2 cellular contexts compared by ENCODE assay signal in genomic region chr2:108621087-108621559, GRCh38.
A peak's percentile ranks its signal among the peaks of the same experiment; 100 is the strongest.
TF ChIP-seq lines count a peak whose summit lies in the region.

No MANE protein-coding gene starts in this region.

TF ChIP-seq in HEK293, 187 proteins besides CTCF, POLR2A, EP300 and RAD21 (continued from another document):
- TF ChIP-seq PRDM4 (tag by site-specific recombination; IDR thresholded peaks at IDR 0.05) (peak; percentile 10; the same call in 1 of the 2 replicates), KLF9 (tag by site-specific recombination; IDR thresholded peaks at IDR 0.05; ENCODE audit: low read depth) (peak; percentile 31; the same call in 1 of the 2 replicates), ZSCAN5A (tag by site-specific recombination; IDR thresholded peaks at IDR 0.05) (no peak), OSR2 (tag by site-specific recombination; IDR thresholded peaks at IDR 0.05) (0 out of 2 replicates have a peak, but pooled peaks have one; percentile 36), ZNF114 (tag by site-specific recombination; IDR thresholded peaks at IDR 0.05) (no peak), PRDM1 (tag by site-specific recombination; IDR thresholded peaks at IDR 0.05) (peak; percentile 41; the same call in 1 of the 2 replicates), SP3 (tag by site-specific recombination; IDR thresholded peaks at IDR 0.05) (no peak), ZNF561 (tag by site-specific recombination; IDR thresholded peaks at IDR 0.05; ENCODE audit: borderline replicate concordance) (no peak), PATZ1 (tag by site-specific recombination; IDR thresholded peaks at IDR 0.05) (no peak), ZNF488 (tag by site-specific recombination; IDR thresholded peaks at IDR 0.05) (no peak)
- TF ChIP-seq, protein P1, sequence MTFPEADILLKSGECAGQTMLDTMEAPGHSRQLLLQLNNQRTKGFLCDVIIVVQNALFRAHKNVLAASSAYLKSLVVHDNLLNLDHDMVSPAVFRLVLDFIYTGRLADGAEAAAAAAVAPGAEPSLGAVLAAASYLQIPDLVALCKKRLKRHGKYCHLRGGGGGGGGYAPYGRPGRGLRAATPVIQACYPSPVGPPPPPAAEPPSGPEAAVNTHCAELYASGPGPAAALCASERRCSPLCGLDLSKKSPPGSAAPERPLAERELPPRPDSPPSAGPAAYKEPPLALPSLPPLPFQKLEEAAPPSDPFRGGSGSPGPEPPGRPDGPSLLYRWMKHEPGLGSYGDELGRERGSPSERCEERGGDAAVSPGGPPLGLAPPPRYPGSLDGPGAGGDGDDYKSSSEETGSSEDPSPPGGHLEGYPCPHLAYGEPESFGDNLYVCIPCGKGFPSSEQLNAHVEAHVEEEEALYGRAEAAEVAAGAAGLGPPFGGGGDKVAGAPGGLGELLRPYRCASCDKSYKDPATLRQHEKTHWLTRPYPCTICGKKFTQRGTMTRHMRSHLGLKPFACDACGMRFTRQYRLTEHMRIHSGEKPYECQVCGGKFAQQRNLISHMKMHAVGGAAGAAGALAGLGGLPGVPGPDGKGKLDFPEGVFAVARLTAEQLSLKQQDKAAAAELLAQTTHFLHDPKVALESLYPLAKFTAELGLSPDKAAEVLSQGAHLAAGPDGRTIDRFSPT (tag by site-specific recombination; IDR thresholded peaks at IDR 0.05), result no peak

TF ChIP-seq in WTC11, 78 proteins besides CTCF, POLR2A, EP300 and RAD21 (continued from another document):
- peak; percentile 23; the same call in 1 of the 2 replicates for TF ChIP-seq MAX (CRISPR knock-in tag; IDR thresholded peaks at IDR 0.05)
- TF ChIP-seq E2F4 (CRISPR knock-in tag; IDR thresholded peaks at IDR 0.05; ENCODE audit: borderline replicate concordance, low read depth), result no peak
- TF ChIP-seq FOXP4 (CRISPR knock-in tag; IDR thresholded peaks at IDR 0.05), result peak; percentile 66; the same call in 1 of the 2 replicates
- TF ChIP-seq TEAD1 (CRISPR knock-in tag; IDR thresholded peaks at IDR 0.05), result no peak
